Comparison of ENCODE assay signal across 1 cellular context in genomic region chr11:95230054-95231034, GRCh38.
A peak's percentile ranks its signal among the peaks of the same experiment; 100 is the strongest.
TF ChIP-seq lines count a peak whose summit lies in the region.

No MANE protein-coding gene starts in this region.

TF ChIP-seq in HepG2, 621 proteins besides CTCF, POLR2A, EP300 and RAD21 (continued from another document):
- peak; percentile 61; the same call in 1 of the 2 replicates for TF ChIP-seq ETS1 (CRISPR knock-in tag; IDR thresholded peaks at IDR 0.05)
- TF ChIP-seq ZNF547 (CRISPR knock-in tag; IDR thresholded peaks at IDR 0.05), result 0 out of 2 replicates have a peak, but pooled peaks have one; percentile 46
- 0 out of 2 replicates have a peak, but pooled peaks have one; percentile 28 for TF ChIP-seq HES4 (CRISPR knock-in tag; IDR thresholded peaks at IDR 0.05; ENCODE audit: borderline replicate concordance)
- TF ChIP-seq BCL3 (CRISPR knock-in tag; IDR thresholded peaks at IDR 0.05), result 0 out of 2 replicates have a peak, but pooled peaks have one; percentile 22
- TF ChIP-seq EZH2 (conservative IDR thresholded peaks at IDR 0.05; ENCODE audit: low read depth, low read length), result peak; percentile 84; the same call in 1 of the 2 replicates
- peak; percentile 46; the same call in 1 of the 2 replicates for TF ChIP-seq UBTF (CRISPR knock-in tag; IDR thresholded peaks at IDR 0.05)
- TF ChIP-seq ZNF839 (CRISPR knock-in tag; IDR thresholded peaks at IDR 0.05; ENCODE audit: borderline replicate concordance), result no peak
- peak; percentile 66 for TF ChIP-seq ZNF777 (CRISPR knock-in tag; IDR thresholded peaks at IDR 0.05)
- TF ChIP-seq NRL (CRISPR knock-in tag; IDR thresholded peaks at IDR 0.05; ENCODE audit: borderline replicate concordance), result no peak
- peak; percentile 10 for TF ChIP-seq XRCC5 (optimal IDR thresholded peaks at IDR 0.05; ENCODE audit: low read length)
- no peak for TF ChIP-seq JARID2 (CRISPR knock-in tag; IDR thresholded peaks at IDR 0.05; ENCODE audit: insufficient replicate concordance)
- no peak for TF ChIP-seq GFI1 (CRISPR knock-in tag; IDR thresholded peaks at IDR 0.05; ENCODE audit: borderline replicate concordance)
- TF ChIP-seq CBX2 (IDR thresholded peaks at IDR 0.05; ENCODE audit: low read depth, low read length), result no peak; the same call in 1 of the 2 replicates
- TF ChIP-seq CBX2 (CRISPR knock-in tag; IDR thresholded peaks at IDR 0.05; ENCODE audit: low read depth), result 0 out of 2 replicates have a peak, but pooled peaks have one; percentile 64
